Comparison of ENCODE assay signal across 15 cellular contexts in the genomic region with DNA sequence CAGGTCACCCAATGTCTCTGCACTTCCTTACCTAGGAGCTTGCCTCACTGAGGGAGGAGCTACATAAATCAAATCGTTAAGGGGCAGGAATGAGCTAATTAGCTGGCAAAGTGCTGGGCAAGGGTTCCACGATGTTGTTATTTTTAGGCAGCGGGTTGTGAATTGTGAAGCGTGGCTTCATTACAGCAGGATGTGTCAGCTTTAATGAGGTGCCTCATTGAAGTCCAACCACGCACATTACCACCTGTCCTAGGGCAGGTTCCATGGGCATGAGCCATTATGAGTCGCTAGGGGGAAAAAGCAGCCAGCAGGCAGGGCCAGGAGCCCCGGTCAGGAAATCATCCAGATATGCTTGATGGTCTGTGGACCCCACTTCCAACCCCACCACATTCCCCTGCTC.
"Had no signal": no experiment of that assay in that cellular context is flagged by ENCODE, and none has a peak within 500 bp of the region (broad histone marks: within the 10 kb centered on the region; RNA-seq: fewer than 3 reads in every experiment).

No MANE protein-coding gene starts in this region.

- H3K4me1 Mint-ChIP-seq: activated CD4-positive, alpha-beta T cell treated with anti-CD3 and anti-CD28 coated beads, Interleukin-2, amount 10 ng/mL, durations not matched to agents 7 days and 5 days; stimulated activated effector memory CD8-positive, alpha-beta T cell treated with anti-CD3 and anti-CD28 coated beads, Interleukin-12 subunit alpha, Interleukin-12 subunit beta, amount 100 ng/mL, for 72 hours had no signal

- H3K4me3 ChIP-seq: colonic mucosa, heart left ventricle, left lung, thyroid gland had no signal

- H3K4me1 ChIP-seq: colonic mucosa, foreskin keratinocyte, heart left ventricle, left lung, parathyroid adenoma, thyroid gland had no signal

- H2AFZ ChIP-seq: parathyroid adenoma had no signal

- H3K9me3 ChIP-seq: colonic mucosa, heart left ventricle, left lung, neutrophil, thyroid gland had no signal

- H3K9ac ChIP-seq: parathyroid adenoma had no signal

- H3K27me3 ChIP-seq: colonic mucosa, left lung, neutrophil, thyroid gland had no signal

- H3K4me3 Mint-ChIP-seq: activated CD4-positive, alpha-beta T cell treated with anti-CD3 and anti-CD28 coated beads, Interleukin-2, amount 10 ng/mL, durations not matched to agents 7 days and 5 days; activated naive CD8-positive, alpha-beta T cell; stimulated activated effector memory CD8-positive, alpha-beta T cell treated with anti-CD3 and anti-CD28 coated beads, Interleukin-12 subunit alpha, Interleukin-12 subunit beta, amount 100 ng/mL, for 72 hours had no signal

- H3K27ac ChIP-seq: colonic mucosa, foreskin keratinocyte, heart left ventricle, left lung, neutrophil, parathyroid adenoma, thyroid gland had no signal

- H3K79me2 ChIP-seq: parathyroid adenoma had no signal

- ATAC-seq: left lung; naive thymus-derived CD8-positive, alpha-beta T cell; stimulated activated effector memory CD8-positive, alpha-beta T cell treated with anti-CD3 and anti-CD28 coated beads, Interleukin-12 subunit alpha, Interleukin-12 subunit beta, amount 100 ng/mL, for 72 hours had no signal

- H3K36me3 Mint-ChIP-seq: activated naive CD8-positive, alpha-beta T cell; naive thymus-derived CD8-positive, alpha-beta T cell; stimulated activated effector memory CD8-positive, alpha-beta T cell treated with anti-CD3 and anti-CD28 coated beads, Interleukin-12 subunit alpha, Interleukin-12 subunit beta, amount 100 ng/mL, for 72 hours had no signal

- H3K27ac Mint-ChIP-seq: activated CD4-positive, alpha-beta T cell treated with anti-CD3 and anti-CD28 coated beads, Interleukin-2, amount 10 ng/mL, durations not matched to agents 7 days and 5 days; activated naive CD8-positive, alpha-beta T cell; naive thymus-derived CD8-positive, alpha-beta T cell; stimulated activated effector memory CD8-positive, alpha-beta T cell treated with anti-CD3 and anti-CD28 coated beads, Interleukin-12 subunit alpha, Interleukin-12 subunit beta, amount 100 ng/mL, for 72 hours had no signal

- H3K9me3 Mint-ChIP-seq: activated CD4-positive, alpha-beta T cell treated with anti-CD3 and anti-CD28 coated beads, Interleukin-2, amount 10 ng/mL, durations not matched to agents 7 days and 5 days; stimulated activated effector memory CD8-positive, alpha-beta T cell treated with anti-CD3 and anti-CD28 coated beads, Interleukin-12 subunit alpha, Interleukin-12 subunit beta, amount 100 ng/mL, for 72 hours had no signal

- DNase-seq: activated CD4-positive, alpha-beta T cell treated with anti-CD3 and anti-CD28 coated beads, Interleukin-2, amount 10 ng/mL, durations not matched to agents 7 days and 5 days; activated CD8-positive, alpha-beta memory T cell treated with anti-CD3 and anti-CD28 coated beads for 24 hours; activated gamma-delta T cell treated with Interleukin-2 at 50 U/mL for 16 hours; amniotic stem cell; central memory CD4-positive, alpha-beta T cell; colonic mucosa; heart left ventricle; left lung; naive thymus-derived CD8-positive, alpha-beta T cell; thyroid gland had no signal

- H3K36me3 ChIP-seq: colonic mucosa, heart left ventricle, left lung, neutrophil, thyroid gland had no signal
